In the genomic region with DNA sequence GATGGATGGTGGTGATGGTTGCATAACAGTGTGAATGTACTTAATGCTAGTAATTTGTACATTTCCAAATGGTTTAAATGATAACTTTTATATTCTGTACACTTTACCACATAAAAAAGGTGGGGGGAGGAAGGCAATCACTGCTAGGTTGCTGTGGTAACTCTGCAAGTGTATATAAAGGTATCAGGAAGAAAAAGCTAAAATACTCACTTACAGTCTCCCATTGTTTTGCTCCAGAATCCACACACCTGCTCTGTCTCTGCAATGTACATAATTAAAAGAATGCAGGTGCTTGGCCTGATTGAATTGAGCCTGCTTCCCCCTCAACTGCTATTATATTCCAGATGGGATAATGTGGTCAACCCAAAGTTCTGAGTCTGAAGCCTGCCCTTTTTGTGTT, we compare ENCODE assay signal across 10 cellular contexts. TPM values are rescaled to one million over a fixed set of nuclear protein-coding genes. Genes with fewer than 3 reads are reported as not detected.
"Had no signal": no experiment of that assay in that cellular context is flagged by ENCODE, and none has a peak within 500 bp of the region (broad histone marks: within the 10 kb centered on the region; RNA-seq: fewer than 3 reads in every experiment).

No MANE protein-coding gene starts in this region.

RNA-seq across cellular contexts. Expression of gene LGALS9B, which starts 6.7 kb away (rescaled TPM):
- total RNA-seq: activated B cell treated with CpG ODN at 0.5 μM for 24 hours; activated CD4-positive, alpha-beta memory T cell treated with anti-CD3 and anti-CD28 coated beads for 36 hours; activated CD4-positive, alpha-beta memory T cell treated with anti-CD3 and anti-CD28 coated beads, Interleukin-2, amount 10 ng/mL, durations not matched to agents 7 days and 5 days; activated CD4-positive, alpha-beta T cell treated with anti-CD3 and anti-CD28 coated beads for 36 hours; activated CD4-positive, alpha-beta T cell treated with anti-CD3 and anti-CD28 coated beads, Interleukin-2, amount 10 ng/mL, durations not matched to agents 24 days and 14 days; activated CD8-positive, alpha-beta memory T cell treated with anti-CD3 and anti-CD28 coated beads for 36 hours; activated CD8-positive, alpha-beta T cell treated with anti-CD3 and anti-CD28 coated beads for 36 hours; T-helper 1 cell treated with Interleukin-12 subunit alpha and Interleukin-12 subunit beta and Interleukin-4 antibody, amounts not matched to agents 30 ng/mL and 1 ng/mL, for 36 hours; T-helper 17 cell; WTC11 had no signal
